Comparison of ENCODE assay signal across 11 cellular contexts in genomic region chr5:149938791-149939358, GRCh38. TPM values are rescaled to one million over a fixed set of nuclear protein-coding genes. Genes with fewer than 3 reads are reported as not detected.
DNase-seq lines count a peak whose midpoint lies in the region; TF ChIP-seq lines count a peak whose summit lies in the region.
"Had no signal": no experiment of that assay in that cellular context is flagged by ENCODE, and none has a peak within 500 bp of the region (broad histone marks: within the 10 kb centered on the region; RNA-seq: fewer than 3 reads in every experiment).

No MANE protein-coding gene starts in this region.

- WGBS in lower leg skin, 2 donors, result 60 to 62% methylated on average over 6 of the region's 6 CpGs

- DNase-seq in ELF-1 (ENCODE audit: low read depth, low spot score) (peak; percentile 41), NOMO-1 treated with DMSO at 0.1 percent for 48 hours (lab: John Stamatoyannopoulos, UW; ENCODE audit: unreplicated experiment) (peak; percentile 63), dedifferentiated amniotic fluid mesenchymal stem cell (ENCODE audit: extremely low spot score) (peak; percentile 59), osteoblast (ENCODE audit: insufficient read length, low spot score, missing footprints) (peak; percentile 83), occipital lobe (lab: John Stamatoyannopoulos, UW) (no peak), lower leg skin (ENCODE audit: low spot score in 2 of 2) (no peak), NCI-H1436 (lab: John Stamatoyannopoulos, UW) (no peak), H7 (no peak)
- DNase-seq: activated CD8-positive, alpha-beta T cell treated with anti-CD3 and anti-CD28 coated beads for 36 hours; NCI-H2081 had no signal

- peaks cover 35% of the 10 kb centered on the region for H3K4me1 ChIP-seq in osteoblast (ENCODE audit: insufficient read depth, low read length)

- TF ChIP-seq CTCF in osteoblast (IDR thresholded peaks at IDR 0.05; ENCODE audit: extremely low read depth, low read depth, low read length), result no peak
- TF ChIP-seq CTCF in lower leg skin (IDR thresholded peaks at IDR 0.05), result no peak

- H3K9me3 ChIP-seq in osteoblast (ENCODE audit: low read depth, low read length), result no peaks in the 10 kb centered on the region

- peak overlapping the region; percentile 47 for H3K4me2 ChIP-seq in osteoblast (ENCODE audit: insufficient read depth, low read length)

- no peak for TF ChIP-seq POLR2A in lower leg skin (IDR thresholded peaks at IDR 0.05)

- no peaks in the 10 kb centered on the region for H3K36me3 ChIP-seq in osteoblast (ENCODE audit: insufficient read depth, low read length)
- no peaks in the 10 kb centered on the region for H3K36me3 ChIP-seq in H7 (replicated peaks; ENCODE audit: control insufficient read depth, insufficient read depth, low read length)

- no peaks in the 10 kb centered on the region for H3K79me2 ChIP-seq in osteoblast (ENCODE audit: insufficient read depth, low read length)

- H3K27me3 ChIP-seq in osteoblast (ENCODE audit: insufficient read depth, low read length) (no peaks in the 10 kb centered on the region), H7 (ENCODE audit: control insufficient read depth, insufficient read depth, low read length) (no peaks in the 10 kb centered on the region)

- intact Hi-C loops in lower leg skin (cut with DNase I; ENCODE audit: low total_unique reads), result no loop called here

- peak overlapping the region; percentile 79 for H3K27ac ChIP-seq in osteoblast (ENCODE audit: low read depth, low read length)

- peak overlapping the region; percentile 13 for H2AFZ ChIP-seq in osteoblast (ENCODE audit: low read length)

- H3K4me3 ChIP-seq in osteoblast (ENCODE audit: insufficient read depth, low read length) (peak overlapping the region; percentile 5), lower leg skin (ENCODE audit: low read depth, poor library complexity, severe bottlenecking) (no peak overlapping the region), H7 (ENCODE audit: insufficient read depth, low read depth, low read length) (no peak overlapping the region)

- H4K20me1 ChIP-seq in osteoblast (ENCODE audit: insufficient read depth, low read length), result no peaks in the 10 kb centered on the region

RNA-seq across cellular contexts. Expression of gene PDE6A, which starts 5.7 kb away (rescaled TPM):
- total RNA-seq in osteoblast, result under 0.01 TPM in 2 replicates
- total RNA-seq in occipital lobe, result not detected
- 1 to 10 TPM in 1 of 4 donors, under 1 TPM in 2, not detected in 1; 0.04 to 1.0 (median 0.49) TPM for total RNA-seq in lower leg skin
- total RNA-seq in H7 (2014; rRNA removed; shearing (Covaris generic)), result not detected in 2 replicates
- total RNA-seq: activated CD8-positive, alpha-beta T cell treated with anti-CD3 and anti-CD28 coated beads for 36 hours; neural crest cell had no signal

RNA-seq across cellular contexts. Expression of gene SLC26A2, which starts 21.7 kb away (rescaled TPM):
- total RNA-seq in osteoblast (22.1 and 22.7 TPM in 2 replicates), occipital lobe (13.6 TPM), lower leg skin (10 to 100 TPM in 3 of 4 donors, 1 to 10 TPM in 1; 8.4 to 56.5 (median 33.3) TPM)
- total RNA-seq in H7 (2014; rRNA removed; shearing (Covaris generic)), result 6.1 and 6.7 TPM in 2 replicates

Comparison
In these comparisons a context has a peak if more than half of its experiments do, and no peak if none do; other contexts are left out.
1. DNase-seq: peak in ELF-1 (single experiment), NOMO-1 treated with DMSO at 0.1 percent for 48 hours (single experiment), dedifferentiated amniotic fluid mesenchymal stem cell (single experiment) and osteoblast (single experiment); none in occipital lobe (single experiment), lower leg skin (0 of 2), NCI-H1436 (single experiment) and H7 (single experiment).